In genomic region chr10:119849031-119849789, GRCh38 we compare ENCODE assay signal across 15 cellular contexts. TPM values are rescaled to one million over a fixed set of nuclear protein-coding genes. Genes with fewer than 3 reads are reported as not detected.
DNase-seq lines count a peak whose midpoint lies in the region; ATAC-seq, FAIRE-seq and TF ChIP-seq lines count a peak whose summit lies in the region.
"Had no signal": no experiment of that assay in that cellular context is flagged by ENCODE, and none has a peak within 500 bp of the region (broad histone marks: within the 10 kb centered on the region; RNA-seq: fewer than 3 reads in every experiment).

No MANE protein-coding gene starts in this region.

- FAIRE-seq in frontal cortex (lab: Jason Lieb, UNC), result no peak

- TF ChIP-seq CTCF in AG09309 (IDR thresholded peaks at IDR 0.05; ENCODE audit: control insufficient read depth, insufficient read depth, low read depth, low read length, missing control alignments) (no peak), choroid plexus epithelial cell (conservative IDR thresholded peaks at IDR 0.05; ENCODE audit: low read depth, low read length) (no peak), mesothelial cell of epicardium (IDR thresholded peaks at IDR 0.05; ENCODE audit: unreplicated experiment) (no peak)

- H3K9me3 Mint-ChIP-seq in mesothelial cell of epicardium, result no peaks in the 10 kb centered on the region
- H3K9me3 Mint-ChIP-seq: WTC11 had no signal

- peaks cover 20% of the 10 kb centered on the region for H3K4me1 Mint-ChIP-seq in mesothelial cell of epicardium
- H3K4me1 Mint-ChIP-seq: WTC11 had no signal

- no peak for ATAC-seq in GM21367 (IDR thresholded peaks at IDR 0.05; ENCODE audit: unreplicated experiment)
- ATAC-seq in GM19351 (IDR thresholded peaks at IDR 0.05; ENCODE audit: unreplicated experiment), result no peak
- ATAC-seq: left ventricle myocardium superior, WTC11 had no signal

- TF ChIP-seq EP300 in Ishikawa (IDR thresholded peaks at IDR 0.05; ENCODE audit: borderline replicate concordance), result no peak

- H3K4me3 ChIP-seq in AG09309 (ENCODE audit: control insufficient read depth, low read depth, low read length) (no peak overlapping the region), choroid plexus epithelial cell (ENCODE audit: low read depth, low read length) (no peak overlapping the region)

- no peak overlapping the region for H3K4me3 Mint-ChIP-seq in mesothelial cell of epicardium
- H3K4me3 Mint-ChIP-seq: WTC11 had no signal

- DNase-seq in AG09309 (ENCODE audit: low read depth), result peak; percentile 42
- peak; percentile 91 for DNase-seq in choroid plexus epithelial cell (ENCODE audit: low read depth)
- no peak for DNase-seq in mesothelial cell of epicardium (ENCODE audit: low spot score in 2 of 2, unreplicated experiment in 2 of 2)
- no peak for DNase-seq in GDM1 (lab: John Stamatoyannopoulos, UW)
- DNase-seq in frontal cortex (ENCODE audit: low spot score in 2 of 2), result no peak
- DNase-seq: activated T-cell treated with anti-CD3 and anti-CD28 coated beads for 4 hours; central memory CD4-positive, alpha-beta T cell; left ventricle myocardium superior; NCI-H510A; occipital lobe; SHP77 had no signal

- no peaks in the 10 kb centered on the region for H3K27me3 Mint-ChIP-seq in mesothelial cell of epicardium (ENCODE audit: low read depth)

- TF ChIP-seq RAD21 in Ishikawa (IDR thresholded peaks at IDR 0.05; ENCODE audit: low read depth), result no peak

- peaks cover 45% of the 10 kb centered on the region for H3K36me3 Mint-ChIP-seq in mesothelial cell of epicardium

- H3K27ac Mint-ChIP-seq in mesothelial cell of epicardium, result peak overlapping the region; percentile 97
- H3K27ac Mint-ChIP-seq: WTC11 had no signal

TF ChIP-seq in Ishikawa, 13 proteins besides CTCF, POLR2A, EP300 and RAD21:
- no peak for TF ChIP-seq TCF12 (IDR thresholded peaks at IDR 0.05; ENCODE audit: low read depth)
- TF ChIP-seq TEAD4 (IDR thresholded peaks at IDR 0.05), result peak; percentile 74

RNA-seq across cellular contexts. Expression of gene MCMBP, which starts 23.4 kb away (rescaled TPM):
- total RNA-seq in mesothelial cell of epicardium, result 42.9 to 45.1 TPM (median 44.0 TPM) in 3 replicates
- 57.9 TPM for total RNA-seq in frontal cortex

RNA-seq across cellular contexts. Expression of gene SEC23IP, which starts 43.3 kb away (rescaled TPM):
- 59.0 to 64.3 TPM (median 62.3 TPM) in 3 replicates for total RNA-seq in mesothelial cell of epicardium
- total RNA-seq in frontal cortex, result 20.0 TPM

Comparison
In these comparisons a context has a peak if more than half of its experiments do, and no peak if none do; other contexts are left out.
1. DNase-seq: peak in AG09309 (single experiment) and choroid plexus epithelial cell (single experiment); none in mesothelial cell of epicardium (0 of 2), GDM1 (single experiment) and frontal cortex (0 of 2).